Comparison of ENCODE assay signal across 8 cellular contexts in the genomic region with DNA sequence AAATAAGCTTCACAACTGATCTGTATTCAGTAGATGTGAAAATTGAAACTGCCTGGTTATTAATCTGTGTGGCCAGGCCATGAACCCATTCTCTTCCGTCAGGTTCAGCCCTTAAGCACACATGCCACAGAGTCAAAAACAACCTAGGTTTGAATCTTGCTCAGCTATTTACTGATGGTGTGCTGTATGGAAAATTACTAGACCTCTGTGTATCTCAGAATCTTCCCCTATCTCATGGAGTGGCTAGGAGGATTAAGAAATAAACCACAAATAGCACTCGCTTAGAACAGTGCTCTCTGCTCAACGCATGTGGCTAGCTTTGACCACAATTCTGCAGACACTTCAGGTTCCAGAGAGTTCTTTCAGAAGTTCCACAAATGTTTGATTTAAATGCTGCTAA.
DNase-seq lines count a peak whose midpoint lies in the region; ATAC-seq, FAIRE-seq and TF ChIP-seq lines count a peak whose summit lies in the region.

No MANE protein-coding gene starts in this region.

- no peak for DNase-seq in CD8-positive, alpha-beta T cell
- DNase-seq in K562 (ENCODE audit: extremely low read depth in 1 of 4, low spot score in 3 of 4) (no peak), D341Med (ENCODE audit: low spot score) (no peak), neuronal stem cell (ENCODE audit: low spot score) (no peak), esophagus squamous epithelium (lab: John Stamatoyannopoulos, UW) (no peak)
- no peak for DNase-seq in stimulated activated CD4-positive, alpha-beta T cell treated with anti-CD3 and anti-CD28 coated beads, Interleukin-2, amount 100 ng/mL, for 48 hours

- in situ Hi-C loops in K562 (cut with MboI), result no loop called here

- H3K9ac ChIP-seq in K562 (ENCODE audit: insufficient read depth in 1 of 2, low read depth in 2 of 2, low read length in 2 of 2) (no peak overlapping the region), neuronal stem cell (ENCODE audit: low read depth, low read length, poor library complexity) (no peak overlapping the region)

- H3K79me1 ChIP-seq in neuronal stem cell (ENCODE audit: low read depth, low read length), result no peaks in the 10 kb centered on the region

- H3K27me3 Mint-ChIP-seq in CD8-positive, alpha-beta T cell (ENCODE audit: low read depth), result no peaks in the 10 kb centered on the region

- no peaks in the 10 kb centered on the region for H4K20me1 ChIP-seq in K562 (replicated peaks; ENCODE audit: control insufficient read depth, insufficient read depth, low read length)

- H3K79me2 ChIP-seq in K562 (ENCODE audit: control insufficient read depth, insufficient read depth, low read length), result no peaks in the 10 kb centered on the region

- no TSS peak for BruUV-seq in K562 (replicated peaks; lab: Mats Ljungman, UMichigan)

- H3K18ac ChIP-seq in neuronal stem cell (ENCODE audit: low read length), result no peak overlapping the region

- no peak overlapping the region for H3K4me3 Mint-ChIP-seq in CD8-positive, alpha-beta T cell

- H4K8ac ChIP-seq in neuronal stem cell (ENCODE audit: low read depth, low read length), result no peak overlapping the region

- no peak overlapping the region for H3K14ac ChIP-seq in neuronal stem cell (ENCODE audit: low read length)

- no peak overlapping the region for H3K4ac ChIP-seq in neuronal stem cell (ENCODE audit: low read length)

- H3K36me3 ChIP-seq in CD8-positive, alpha-beta T cell (ENCODE audit: insufficient read depth, low read length), result no peaks in the 10 kb centered on the region
- no peaks in the 10 kb centered on the region for H3K36me3 ChIP-seq in K562 (ENCODE audit: control insufficient read depth, insufficient read depth, low read length)
- no peaks in the 10 kb centered on the region for H3K36me3 ChIP-seq in neuronal stem cell (replicated peaks in 1 of 2; ENCODE audit: control insufficient read depth in 2 of 2, insufficient read depth in 2 of 2, low read length in 2 of 2)
- no peaks in the 10 kb centered on the region for H3K36me3 ChIP-seq in esophagus squamous epithelium

- 24% methylated on average over 3 of the region's 3 CpGs for WGBS in K562 (ENCODE audit: insufficient coverage, low coverage, missing lambda C conversion rate)
- no CpG with 5 or more reads among the region's 3 CpGs for WGBS in neuronal stem cell (ENCODE audit: extremely low coverage in 2 of 2, insufficient read length in 2 of 2, insufficient replicate concordance in 1 of 2), 2 donors
- WGBS in esophagus squamous epithelium, 2 donors, result 68 to 76% methylated on average over 3 of the region's 3 CpGs

- no peak overlapping the region for H3K4me2 ChIP-seq in K562 (ENCODE audit: insufficient read depth, low read length)
- no peak overlapping the region for H3K4me2 ChIP-seq in neuronal stem cell (ENCODE audit: insufficient read depth, low read length, poor library complexity, severe bottlenecking)

- no peak overlapping the region for H3K23ac ChIP-seq in neuronal stem cell (ENCODE audit: low read depth, low read length, poor library complexity)

- H3K9me3 Mint-ChIP-seq in CD8-positive, alpha-beta T cell, result no peaks in the 10 kb centered on the region

- intact Hi-C loops in CD8-positive, alpha-beta T cell (cut with DNase I, micrococcal nuclease), result no loop called here
- intact Hi-C loops in K562 (cut with micrococcal nuclease), result no loop called here
- intact Hi-C loops in esophagus squamous epithelium (cut with DNase I), result no loop called here

- H3K4me1 ChIP-seq in CD8-positive, alpha-beta T cell (ENCODE audit: insufficient read depth, low read length), result peaks cover 25% of the 10 kb centered on the region
- H3K4me1 ChIP-seq in K562 (replicated peaks in 1 of 2; ENCODE audit: control insufficient read depth in 2 of 2, insufficient read depth in 2 of 2, low read length in 2 of 2) (no peaks in the 10 kb centered on the region; a peak in 3 of 5 replicates), neuronal stem cell (ENCODE audit: control insufficient read depth in 2 of 2, insufficient read depth in 1 of 2, low read depth in 1 of 2, low read length in 2 of 2) (peaks cover 5 to 12% of the 10 kb centered on the region in 2 donors), esophagus squamous epithelium (peaks cover 0 to 10% (median 0%) of the 10 kb centered on the region in 3 donors)

- no peak overlapping the region for H2AK5ac ChIP-seq in neuronal stem cell (ENCODE audit: low read depth, low read length)

- no peak overlapping the region for H3K27ac ChIP-seq in CD8-positive, alpha-beta T cell (ENCODE audit: low read depth, low read length)
- no peak overlapping the region for H3K27ac ChIP-seq in K562 (ENCODE audit: extremely low read depth, low read depth, low read length)
- H3K27ac ChIP-seq in neuronal stem cell (replicated peaks; ENCODE audit: low read length), result no peak overlapping the region
- H3K27ac ChIP-seq in esophagus squamous epithelium, result peak overlapping the region in 2 of 4 donors; percentile 24 to 29

- H2BK5ac ChIP-seq in neuronal stem cell (ENCODE audit: low read length), result no peak overlapping the region

- no peaks in the 10 kb centered on the region for H3K9me1 ChIP-seq in K562 (ENCODE audit: control insufficient read depth, insufficient read depth, low read length)

- no peak overlapping the region for H2BK12ac ChIP-seq in neuronal stem cell (ENCODE audit: low read length)

- no peak for TF ChIP-seq EP300 in K562 (IDR thresholded peaks at IDR 0.05; ENCODE audit: low read length)

- no peak for TF ChIP-seq POLR2A in K562 (conservative IDR thresholded peaks at IDR 0.05)
- TF ChIP-seq POLR2A in esophagus squamous epithelium (IDR thresholded peaks at IDR 0.05), result no peak

- TF ChIP-seq RAD21 in K562 (CRISPR knock-in tag; conservative IDR thresholded peaks at IDR 0.05 in 1 of 2, IDR thresholded peaks at IDR 0.05 in 1 of 2), result no peak

- H2AFZ ChIP-seq in K562 (ENCODE audit: low read depth, low read length) (peak overlapping the region; percentile 54), neuronal stem cell (ENCODE audit: low read length) (no peak overlapping the region)

- no peak overlapping the region for H2BK15ac ChIP-seq in neuronal stem cell (ENCODE audit: low read length)

- H3K4me3 ChIP-seq in CD8-positive, alpha-beta T cell (ENCODE audit: low read depth, low read length), result no peak overlapping the region
- H3K4me3 ChIP-seq in K562 (no peak overlapping the region), neuronal stem cell (ENCODE audit: low read length in 2 of 2) (no peak overlapping the region), esophagus squamous epithelium (no peak overlapping the region)

- CTCF ChIA-PET in CD8-positive, alpha-beta T cell (lab: Charles Lee), result no interaction called here
- CTCF ChIA-PET in K562 (lab: Yijun Ruan, JAX; ENCODE audit: low intra/inter-chr PET ratio), result no interaction called here

- no peaks in the 10 kb centered on the region for H3K27me3 ChIP-seq in CD8-positive, alpha-beta T cell (ENCODE audit: insufficient read depth, low read length)
- H3K27me3 ChIP-seq in K562 (ENCODE audit: control insufficient read depth in 2 of 2, insufficient read depth in 2 of 2, low read length in 2 of 2), result no peaks in the 10 kb centered on the region
- no peaks in the 10 kb centered on the region for H3K27me3 ChIP-seq in neuronal stem cell (ENCODE audit: control insufficient read depth in 3 of 3, insufficient read depth in 3 of 3, low read depth in 1 of 3, low read length in 3 of 3)
- no peaks in the 10 kb centered on the region for H3K27me3 ChIP-seq in esophagus squamous epithelium

- no peak overlapping the region for H4K91ac ChIP-seq in neuronal stem cell (ENCODE audit: low read depth, low read length, poor library complexity)

- POLR2A ChIA-PET in CD8-positive, alpha-beta T cell (lab: Charles Lee), result interaction anchor here (1.2 to 1.6 kb wide), 4 partner anchors 11 to 316 kb away, joined by 3 to 11 read pairs (median 3); partner anchors contain the start of gene BTG1
- POLR2A ChIA-PET in K562 (lab: Yijun Ruan, JAX), result interaction anchor here (0.7 to 1.1 kb wide), 2 partner anchors 13 to 180 kb away, joined by 3 read pairs; no protein-coding TSS in a partner anchor

- no peak overlapping the region for H2BK120ac ChIP-seq in neuronal stem cell (ENCODE audit: low read depth, low read length)

- H3K27ac Mint-ChIP-seq in CD8-positive, alpha-beta T cell, result peak overlapping the region; percentile 70

- peak; percentile 54 for ATAC-seq in CD8-positive, alpha-beta T cell
- ATAC-seq in GM21381 (IDR thresholded peaks at IDR 0.05; ENCODE audit: unreplicated experiment) (peak; percentile 74), HG03571 (IDR thresholded peaks at IDR 0.05; ENCODE audit: unreplicated experiment) (peak; percentile 65), K562 (peak; percentile 66)

- FAIRE-seq in K562 (lab: Jason Lieb, UNC), result peak; percentile 35

- peaks cover 33% of the 10 kb centered on the region for H3K4me1 Mint-ChIP-seq in CD8-positive, alpha-beta T cell (ENCODE audit: low read depth)

- TF ChIP-seq CTCF in CD8-positive, alpha-beta T cell (IDR thresholded peaks at IDR 0.05), result no peak
- TF ChIP-seq CTCF in K562 (IDR thresholded peaks at IDR 0.05 in 2 of 3, conservative IDR thresholded peaks at IDR 0.05 in 1 of 3; ENCODE audit: insufficient read depth in 2 of 3, low read depth in 1 of 3, low read length in 3 of 3), result no peak
- TF ChIP-seq CTCF in esophagus squamous epithelium (IDR thresholded peaks at IDR 0.05), result no peak

- H3K36me3 Mint-ChIP-seq in CD8-positive, alpha-beta T cell, result no peaks in the 10 kb centered on the region

- no peaks in the 10 kb centered on the region for H3K9me3 ChIP-seq in CD8-positive, alpha-beta T cell (ENCODE audit: low read length)
- H3K9me3 ChIP-seq in K562 (replicated peaks; ENCODE audit: control insufficient read depth, insufficient read depth, low read depth, low read length) (no peaks in the 10 kb centered on the region), neuronal stem cell (replicated peaks in 1 of 2; ENCODE audit: control insufficient read depth in 2 of 2, insufficient read depth in 1 of 2, low read depth in 1 of 2, low read length in 2 of 2) (peaks cover 0 to 2% of the 10 kb centered on the region in 2 donors), esophagus squamous epithelium (no peaks in the 10 kb centered on the region)

TF ChIP-seq in K562, 482 proteins besides CTCF, POLR2A, EP300 and RAD21 (continues in another document):
- TF ChIP-seq ZKSCAN1 (IDR thresholded peaks at IDR 0.05; ENCODE audit: low read depth, low read length), result no peak
- 0 out of 2 replicates have a peak, but pooled peaks have one; percentile 42 for TF ChIP-seq HEY1 (CRISPR knock-in tag; IDR thresholded peaks at IDR 0.05; ENCODE audit: borderline replicate concordance)
- TF ChIP-seq RCOR1 (IDR thresholded peaks at IDR 0.05; ENCODE audit: borderline replicate concordance in 1 of 2, low read depth in 2 of 2, low read length in 2 of 2), result 0 out of 4 replicates have a peak, but pooled peaks of 1 of the 2 experiments have one; percentile 10
- no peak for TF ChIP-seq RB1 (IDR thresholded peaks at IDR 0.05; ENCODE audit: low read depth)
- no peak for TF ChIP-seq ZNF3 (CRISPR knock-in tag; IDR thresholded peaks at IDR 0.05)
- no peak for TF ChIP-seq ZNF197 (CRISPR knock-in tag; IDR thresholded peaks at IDR 0.05; ENCODE audit: low read depth)
- TF ChIP-seq TOE1 (IDR thresholded peaks at IDR 0.05; ENCODE audit: borderline replicate concordance), result no peak
- no peak for TF ChIP-seq TOE1 (CRISPR knock-in tag; IDR thresholded peaks at IDR 0.05; ENCODE audit: borderline replicate concordance, low read depth)
